ENCODE assay signal across 8 cellular contexts in the genomic region with DNA sequence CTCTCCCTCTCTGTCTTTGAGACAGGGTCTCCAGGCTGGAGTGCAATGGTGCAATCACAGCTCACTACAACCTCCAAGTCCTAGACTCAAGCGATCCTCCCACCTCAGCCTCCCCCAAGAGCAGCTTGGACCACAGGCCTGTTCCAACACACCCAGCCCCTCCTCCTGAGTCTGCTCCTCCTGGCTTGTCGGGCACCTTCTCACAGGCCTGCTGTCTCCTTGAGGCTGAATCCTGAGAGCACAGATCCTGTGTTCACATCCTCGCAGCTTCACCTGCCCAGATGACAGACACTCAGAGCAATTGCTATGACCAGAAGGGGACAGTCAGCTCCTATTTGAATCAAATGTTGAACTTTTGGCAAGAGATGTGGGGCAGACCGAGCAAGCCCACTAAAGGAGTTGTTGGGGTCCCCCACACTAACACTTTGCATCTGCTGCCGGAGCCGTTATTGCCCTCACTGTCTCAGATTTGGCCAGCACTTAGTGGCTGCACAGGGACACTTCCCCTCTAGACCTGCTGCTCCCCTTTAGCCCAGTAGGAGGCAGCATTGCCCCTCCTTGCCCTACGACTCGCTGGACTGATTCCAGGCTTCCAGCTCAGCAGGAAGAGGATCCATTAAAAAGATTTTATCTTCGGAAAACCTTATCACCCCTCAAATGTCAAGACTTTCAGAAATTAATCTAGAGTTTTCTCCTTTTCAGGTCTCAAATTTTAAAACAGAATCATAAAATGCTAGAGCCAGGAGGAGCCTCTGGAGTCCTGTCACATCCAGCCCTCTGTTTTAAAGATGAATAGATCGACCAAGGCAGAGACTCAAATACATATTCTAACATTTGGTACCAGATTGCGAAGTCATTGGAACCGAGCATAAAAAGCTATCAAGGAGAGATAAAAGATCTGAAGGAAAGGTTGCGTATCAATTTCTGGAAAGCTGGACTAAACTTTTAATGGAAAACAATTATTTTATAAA.
DNase-seq lines count a peak whose midpoint lies in the region; ATAC-seq and TF ChIP-seq lines count a peak whose summit lies in the region.

No MANE protein-coding gene starts in this region.

- no peaks in the 10 kb centered on the region for H3K36me3 Mint-ChIP-seq in brain

- peak overlapping the region in 4 of 5 experiments; percentile 2 to 57 (median 12) for H3K4me3 Mint-ChIP-seq in brain

- no peaks in the 10 kb centered on the region for H3K4me1 ChIP-seq in iPS DF 6.9 (ENCODE audit: control insufficient read depth, insufficient read depth, low read length)

- DNase-seq in ELF-1 (ENCODE audit: low read depth, low spot score) = peak; percentile 90
- DNase-seq in H4 (ENCODE audit: low spot score) = peak; percentile 58
- DNase-seq in NCI-H1048 (lab: John Stamatoyannopoulos, UW) = peak; percentile 52
- DNase-seq in T1000 (lab: John Stamatoyannopoulos, UW) = peak; percentile 63
- peak; percentile 68 for DNase-seq in iPS DF 6.9 (ENCODE audit: low read depth, low spot score)
- DNase-seq in stimulated activated CD4-positive, alpha-beta T cell treated with anti-CD3 and anti-CD28 coated beads, Interleukin-12 subunit alpha, Interleukin-12 subunit beta, amount 100 ng/mL, for 4 hours = peak; percentile 43

- peaks cover 3% of the 10 kb centered on the region for H3K27me3 Mint-ChIP-seq in brain

- H3K9me3 ChIP-seq in iPS DF 6.9 (ENCODE audit: control insufficient read depth, insufficient read depth, low read length) = no peaks in the 10 kb centered on the region

- no CpG with 5 or more reads among the region's 13 CpGs for WGBS in iPS DF 6.9 (ENCODE audit: insufficient coverage, insufficient read length)

- TF ChIP-seq CTCF in brain (conservative IDR thresholded peaks at IDR 0.05) = peak; percentile 92 to 94

- no peak overlapping the region for H3K4me3 ChIP-seq in iPS DF 6.9 (ENCODE audit: low read length)

- H3K4me1 Mint-ChIP-seq in brain = peaks cover 12% of the 10 kb centered on the region

- H3K27ac Mint-ChIP-seq in brain = peak overlapping the region in 2 of 5 experiments; percentile 54 to 77

- H3K27ac ChIP-seq in iPS DF 6.9 (ENCODE audit: low read length) = no peak overlapping the region

- H3K36me3 ChIP-seq in iPS DF 6.9 (ENCODE audit: control insufficient read depth, insufficient read depth, low read length) = no peaks in the 10 kb centered on the region

- no peak for ATAC-seq in HG02970 (IDR thresholded peaks at IDR 0.05; ENCODE audit: low FRiP score, unreplicated experiment)

- H3K27me3 ChIP-seq in iPS DF 6.9 (ENCODE audit: control insufficient read depth, insufficient read depth, low read length) = no peaks in the 10 kb centered on the region

- peaks cover 0 to 8% (median 3%) of the 10 kb centered on the region in 5 experiments for H3K9me3 Mint-ChIP-seq in brain
